Comparison of ENCODE assay signal across 13 cellular contexts in the genomic region with DNA sequence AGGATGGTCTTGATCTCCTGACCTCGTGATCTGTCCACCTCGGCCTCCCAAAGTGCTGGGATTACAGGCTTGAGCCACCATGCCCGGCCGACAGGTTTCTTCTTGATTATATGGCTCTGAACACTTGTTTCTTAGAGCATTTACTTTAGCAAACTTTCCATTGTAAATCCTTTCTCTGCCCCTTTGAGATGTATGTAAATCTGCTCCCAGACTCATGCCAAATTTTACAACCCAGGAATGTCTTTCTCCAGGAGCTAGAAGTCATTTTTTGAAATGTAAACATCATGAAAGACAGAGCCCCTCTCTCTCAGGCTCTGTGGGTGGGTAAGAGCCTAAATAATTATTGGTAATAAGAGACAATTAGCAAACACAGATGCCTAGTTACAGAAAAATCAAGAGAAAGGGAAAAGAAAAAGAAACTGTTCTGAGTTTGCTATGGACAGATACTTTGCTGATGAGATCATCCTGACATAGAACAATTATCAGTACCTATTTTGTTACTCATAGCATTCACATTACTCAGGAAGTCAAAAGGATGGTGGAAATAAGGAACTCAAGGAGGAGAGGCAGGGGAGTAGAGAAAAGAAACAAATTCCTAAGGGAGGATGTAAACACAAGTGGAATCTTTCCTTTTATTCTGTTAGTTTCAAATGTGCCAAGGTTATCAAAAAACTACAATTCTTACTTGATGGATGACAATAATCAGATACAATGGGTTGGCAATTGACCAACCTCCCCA.
DNase-seq lines count a peak whose midpoint lies in the region; ATAC-seq lines count a peak whose summit lies in the region.
"Had no signal": no experiment of that assay in that cellular context is flagged by ENCODE, and none has a peak within 500 bp of the region (broad histone marks: within the 10 kb centered on the region; RNA-seq: fewer than 3 reads in every experiment).

No MANE protein-coding gene starts in this region.

- DNase-seq in AG20443 (ENCODE audit: low spot score) = peak; percentile 63
- DNase-seq in LHCN-M2 (ENCODE audit: low read depth) = peak; percentile 81
- DNase-seq in dermis microvascular lymphatic vessel endothelial cell (ENCODE audit: low read depth in 2 of 2) = peak; percentile 20 to 68
- DNase-seq in activated T-cell treated with anti-CD3 and anti-CD28 coated beads, Interleukin-2, amount 50 U/mL, for 4 hours = no peak
- no peak for DNase-seq in caudate nucleus (lab: John Stamatoyannopoulos, UW)
- DNase-seq in iPS-NIHi7 (ENCODE audit: extremely low spot score) = no peak
- no peak for DNase-seq in NCI-H2081 (lab: John Stamatoyannopoulos, UW)
- DNase-seq: activated CD4-positive, alpha-beta T cell treated with anti-CD3 and anti-CD28 coated beads for 1 hour; CD4-positive, alpha-beta T cell; colonic mucosa; NCI-H774 had no signal

- no peaks in the 10 kb centered on the region for H3K4me1 Mint-ChIP-seq in activated T-cell treated with anti-CD3 and anti-CD28 coated beads, Interleukin-2, amount 50 U/mL, for 4 hours (ENCODE audit: low read depth)

- H3K4me3 ChIP-seq in mesodermal cell (ENCODE audit: extremely low read depth, insufficient read depth, low read length, poor library complexity, severe bottlenecking) = no peak overlapping the region
- H3K4me3 ChIP-seq: colonic mucosa, right atrium auricular region had no signal

- H3K36me3 ChIP-seq in mesodermal cell (ENCODE audit: control insufficient read depth, insufficient read depth, low read length) = no peaks in the 10 kb centered on the region
- H3K36me3 ChIP-seq: colonic mucosa, right atrium auricular region had no signal

- H3K27ac ChIP-seq in mesodermal cell (ENCODE audit: low read depth, low read length, severe bottlenecking) (peak overlapping the region; percentile 96), caudate nucleus (ENCODE audit: low read depth, low read length) (no peak overlapping the region)
- H3K27ac ChIP-seq: colonic mucosa, right atrium auricular region had no signal

- H3K4me1 ChIP-seq in mesodermal cell (ENCODE audit: control insufficient read depth, insufficient read depth, low read length, poor library complexity, severe bottlenecking) = peaks cover 5% of the 10 kb centered on the region
- H3K4me1 ChIP-seq: colonic mucosa, right atrium auricular region had no signal

- H3K9me3 ChIP-seq in mesodermal cell (ENCODE audit: control insufficient read depth, low read length) = no peaks in the 10 kb centered on the region
- H3K9me3 ChIP-seq: colonic mucosa, right atrium auricular region had no signal

- WGBS in mesodermal cell (ENCODE audit: insufficient coverage in 2 of 2), 2 experiments = 81 to 86% methylated on average over 4 of the region's 4 CpGs

- H3K4me3 Mint-ChIP-seq in activated T-cell treated with anti-CD3 and anti-CD28 coated beads, Interleukin-2, amount 50 U/mL, for 4 hours = no peak overlapping the region
- H3K4me3 Mint-ChIP-seq: CD4-positive, alpha-beta T cell had no signal

- no peak for ATAC-seq in activated T-cell treated with anti-CD3 and anti-CD28 coated beads, Interleukin-2, amount 50 U/mL, for 4 hours

- peaks cover 11% of the 10 kb centered on the region for H3K9me3 Mint-ChIP-seq in activated T-cell treated with anti-CD3 and anti-CD28 coated beads, Interleukin-2, amount 50 U/mL, for 4 hours
- H3K9me3 Mint-ChIP-seq: CD4-positive, alpha-beta T cell had no signal

- H3K36me3 Mint-ChIP-seq in activated T-cell treated with anti-CD3 and anti-CD28 coated beads, Interleukin-2, amount 50 U/mL, for 4 hours (ENCODE audit: insufficient read depth) = no peaks in the 10 kb centered on the region

- H3K27me3 Mint-ChIP-seq in activated T-cell treated with anti-CD3 and anti-CD28 coated beads, Interleukin-2, amount 50 U/mL, for 4 hours (ENCODE audit: low read depth) = no peaks in the 10 kb centered on the region
- H3K27me3 Mint-ChIP-seq: CD4-positive, alpha-beta T cell had no signal

Comparison
In these comparisons a context has a peak if more than half of its experiments do, and no peak if none do; other contexts are left out.
1. DNase-seq: peak in AG20443 (single experiment), LHCN-M2 (single experiment) and dermis microvascular lymphatic vessel endothelial cell (2 of 2); none in activated T-cell treated with anti-CD3 and anti-CD28 coated beads, Interleukin-2, amount 50 U/mL, for 4 hours (single experiment), caudate nucleus (0 of 61), iPS-NIHi7 (single experiment) and NCI-H2081 (0 of 2).